Comparison of ENCODE assay signal across 16 cellular contexts in the genomic region with DNA sequence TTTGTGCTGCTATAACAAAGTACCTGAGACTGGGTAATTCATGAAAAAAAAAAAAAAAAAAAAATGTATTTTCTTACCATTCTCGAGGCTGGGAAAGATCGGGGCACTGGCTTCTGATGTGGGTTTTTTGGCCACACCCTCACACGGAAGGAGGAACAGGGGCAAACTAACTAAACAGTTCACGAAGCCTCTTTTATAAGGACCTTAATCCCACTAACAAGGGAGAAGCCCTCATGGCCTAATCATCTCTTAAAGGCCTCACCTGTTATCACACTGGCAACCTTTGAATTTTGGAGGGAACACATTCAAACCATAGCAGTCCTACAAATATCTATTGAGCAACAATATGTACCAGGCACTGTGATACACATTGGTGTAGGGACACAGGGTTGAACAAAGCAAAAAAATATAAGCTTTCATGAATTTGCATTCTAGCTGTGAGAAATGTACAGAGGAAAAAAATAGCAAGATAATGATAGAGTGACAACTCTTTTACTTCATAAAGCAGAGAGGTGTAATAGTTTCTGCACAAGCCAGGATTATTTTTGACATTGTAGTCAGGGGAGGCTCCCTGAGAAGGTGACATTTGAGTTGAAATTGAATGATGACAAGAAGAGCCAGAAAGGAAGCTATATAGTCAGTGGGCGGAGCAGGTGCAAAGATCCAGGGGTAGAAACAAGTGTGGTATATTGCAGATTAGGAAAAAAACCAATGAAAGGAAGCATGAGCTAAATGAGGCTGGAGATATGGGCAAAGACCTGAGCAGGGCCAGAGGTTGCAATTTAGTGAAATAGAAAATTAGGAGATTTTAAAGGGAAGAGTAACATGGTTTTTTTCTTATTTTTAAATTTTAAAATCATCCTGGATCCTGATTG.
DNase-seq lines count a peak whose midpoint lies in the region; ATAC-seq and TF ChIP-seq lines count a peak whose summit lies in the region.
"Had no signal": no experiment of that assay in that cellular context is flagged by ENCODE, and none has a peak within 500 bp of the region (broad histone marks: within the 10 kb centered on the region; RNA-seq: fewer than 3 reads in every experiment).

No MANE protein-coding gene starts in this region.

- H3K36me3 Mint-ChIP-seq in mesothelial cell of epicardium: no peaks in the 10 kb centered on the region
- H3K36me3 Mint-ChIP-seq in stimulated activated effector memory CD8-positive, alpha-beta T cell treated with anti-CD3 and anti-CD28 coated beads, Interleukin-12 subunit alpha, Interleukin-12 subunit beta, amount 100 ng/mL, for 72 hours: no peaks in the 10 kb centered on the region

- H3K36me3 ChIP-seq in brain microvascular endothelial cell (replicated peaks): no peaks in the 10 kb centered on the region

- DNase-seq in EL (peak; percentile 46), MV-4-11 (lab: John Stamatoyannopoulos, UW) (peak; percentile 28), brain microvascular endothelial cell (no peak), mesothelial cell of epicardium (ENCODE audit: low spot score in 2 of 2, unreplicated experiment in 2 of 2) (no peak), GM19238 (ENCODE audit: insufficient read length, low spot score) (no peak)
- no peak for DNase-seq in stimulated activated effector memory CD8-positive, alpha-beta T cell treated with anti-CD3 and anti-CD28 coated beads, Interleukin-12 subunit alpha, Interleukin-12 subunit beta, amount 100 ng/mL, for 72 hours (ENCODE audit: low spot score in 2 of 2)
- no peak for DNase-seq in activated T-cell treated with anti-CD3 and anti-CD28 coated beads, Interleukin-2, amount 50 U/mL, for 1 hour
- DNase-seq: activated CD4-positive, alpha-beta memory T cell treated with anti-CD3 and anti-CD28 coated beads, Interleukin-2, amount 10 ng/mL, durations not matched to agents 7 days and 5 days; effector CD4-positive, alpha-beta T cell; NCI-H1436 treated with DMSO at 0.1 percent for 48 hours; posterior cingulate gyrus; T1000; testis had no signal

- H3K4me3 ChIP-seq in brain microvascular endothelial cell (ENCODE audit: low read depth, low read length): no peak overlapping the region
- H3K4me3 ChIP-seq: testis had no signal

- H3K27ac Mint-ChIP-seq in mesothelial cell of epicardium: peak overlapping the region; percentile 32
- H3K27ac Mint-ChIP-seq in stimulated activated effector memory CD8-positive, alpha-beta T cell treated with anti-CD3 and anti-CD28 coated beads, Interleukin-12 subunit alpha, Interleukin-12 subunit beta, amount 100 ng/mL, for 72 hours: no peak overlapping the region
- H3K27ac Mint-ChIP-seq: activated CD4-positive, alpha-beta memory T cell treated with anti-CD3 and anti-CD28 coated beads, Interleukin-2, amount 10 ng/mL, durations not matched to agents 7 days and 5 days had no signal

- no peaks in the 10 kb centered on the region for H3K27me3 Mint-ChIP-seq in mesothelial cell of epicardium (ENCODE audit: low read depth)
- H3K27me3 Mint-ChIP-seq: activated T-helper 17 cell treated with anti-CD3 and anti-CD28 coated beads, Interleukin-2, amount 50 U/mL, for 72 hours had no signal

- no peaks in the 10 kb centered on the region for H3K9me3 Mint-ChIP-seq in mesothelial cell of epicardium
- no peaks in the 10 kb centered on the region for H3K9me3 Mint-ChIP-seq in stimulated activated effector memory CD8-positive, alpha-beta T cell treated with anti-CD3 and anti-CD28 coated beads, Interleukin-12 subunit alpha, Interleukin-12 subunit beta, amount 100 ng/mL, for 72 hours
- H3K9me3 Mint-ChIP-seq: activated CD4-positive, alpha-beta memory T cell treated with anti-CD3 and anti-CD28 coated beads, Interleukin-2, amount 10 ng/mL, durations not matched to agents 7 days and 5 days; activated T-helper 17 cell treated with anti-CD3 and anti-CD28 coated beads, Interleukin-2, amount 50 U/mL, for 72 hours had no signal

- H3K4me3 Mint-ChIP-seq in mesothelial cell of epicardium: no peak overlapping the region
- no peak overlapping the region for H3K4me3 Mint-ChIP-seq in stimulated activated effector memory CD8-positive, alpha-beta T cell treated with anti-CD3 and anti-CD28 coated beads, Interleukin-12 subunit alpha, Interleukin-12 subunit beta, amount 100 ng/mL, for 72 hours
- H3K4me3 Mint-ChIP-seq: activated CD4-positive, alpha-beta memory T cell treated with anti-CD3 and anti-CD28 coated beads, Interleukin-2, amount 10 ng/mL, durations not matched to agents 7 days and 5 days had no signal

- peak overlapping the region; percentile 98 for H3K27ac ChIP-seq in brain microvascular endothelial cell
- H3K27ac ChIP-seq: RWPE1 had no signal

- in situ Hi-C loops in brain microvascular endothelial cell (cut with HindIII; ENCODE audit: low pct_ligation_motif_present, low sequenced_read_pairs): no loop called here

- H3K27me3 ChIP-seq in brain microvascular endothelial cell (replicated peaks): no peaks in the 10 kb centered on the region
- H3K27me3 ChIP-seq: testis had no signal

- no peak for TF ChIP-seq CTCF in brain microvascular endothelial cell (IDR thresholded peaks at IDR 0.05; ENCODE audit: low read depth, low read length, missing control alignments)
- no peak for TF ChIP-seq CTCF in mesothelial cell of epicardium (IDR thresholded peaks at IDR 0.05; ENCODE audit: unreplicated experiment)

- no peak for ATAC-seq in stimulated activated effector memory CD8-positive, alpha-beta T cell treated with anti-CD3 and anti-CD28 coated beads, Interleukin-12 subunit alpha, Interleukin-12 subunit beta, amount 100 ng/mL, for 72 hours
- no peak for ATAC-seq in GM18519 (IDR thresholded peaks at IDR 0.05; ENCODE audit: low FRiP score, unreplicated experiment)

- H3K4me1 Mint-ChIP-seq in mesothelial cell of epicardium: peaks cover 22% of the 10 kb centered on the region
- no peaks in the 10 kb centered on the region for H3K4me1 Mint-ChIP-seq in stimulated activated effector memory CD8-positive, alpha-beta T cell treated with anti-CD3 and anti-CD28 coated beads, Interleukin-12 subunit alpha, Interleukin-12 subunit beta, amount 100 ng/mL, for 72 hours

Comparison
In these comparisons a context has a peak if more than half of its experiments do, and no peak if none do; other contexts are left out.
1. DNase-seq: peak in EL (single experiment) and MV-4-11 (single experiment); none in brain microvascular endothelial cell (single experiment), mesothelial cell of epicardium (0 of 2), stimulated activated effector memory CD8-positive, alpha-beta T cell treated with anti-CD3 and anti-CD28 coated beads, Interleukin-12 subunit alpha, Interleukin-12 subunit beta, amount 100 ng/mL, for 72 hours (0 of 2), activated T-cell treated with anti-CD3 and anti-CD28 coated beads, Interleukin-2, amount 50 U/mL, for 1 hour (single experiment) and GM19238 (single experiment).